In the genomic region with DNA sequence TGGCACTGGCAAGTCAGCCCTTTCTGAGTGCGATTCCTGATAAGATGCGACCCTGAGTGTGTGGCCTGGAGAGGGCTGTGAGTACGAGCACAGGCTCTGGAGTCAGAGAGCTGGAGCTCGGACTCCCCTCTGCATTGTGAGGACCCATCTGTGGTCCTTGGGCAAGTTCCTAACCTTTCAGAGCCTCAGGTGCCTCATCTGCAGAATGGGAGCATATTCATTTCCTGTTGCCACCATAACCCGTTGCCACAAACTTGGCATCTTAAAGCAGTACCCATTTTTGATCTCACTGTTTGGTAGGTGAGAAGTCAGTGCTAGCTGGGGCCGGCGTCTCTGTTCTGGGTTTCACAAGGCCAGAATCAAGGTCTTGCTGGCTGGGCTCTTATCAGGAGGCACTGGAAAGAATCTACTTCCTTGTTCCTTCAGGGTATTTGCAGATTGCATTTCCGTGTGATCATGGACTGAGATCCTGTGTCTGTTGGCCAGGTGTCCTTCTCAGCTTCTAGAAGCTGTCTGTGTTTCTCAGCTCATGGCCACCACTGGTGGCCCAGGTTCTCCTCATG, we compare ENCODE assay signal across 1 cellular context.
A peak's percentile ranks its signal among the peaks of the same experiment; 100 is the strongest.
TF ChIP-seq lines count a peak whose summit lies in the region.

No MANE protein-coding gene starts in this region.

TF ChIP-seq in K562, 482 proteins besides CTCF, POLR2A, EP300 and RAD21:
- TF ChIP-seq ZKSCAN1 (IDR thresholded peaks at IDR 0.05; ENCODE audit: low read depth, low read length) (no peak), HDAC1 (IDR thresholded peaks at IDR 0.05) (no peak), MCM7 (IDR thresholded peaks at IDR 0.05) (no peak), KDM5B (IDR thresholded peaks at IDR 0.05; ENCODE audit: insufficient replicate concordance, low read depth, low read length) (no peak), RBM25 (IDR thresholded peaks at IDR 0.05; ENCODE audit: low read depth, low read length, severe bottlenecking) (peak; percentile 50), DMBX1 (CRISPR knock-in tag; IDR thresholded peaks at IDR 0.05; ENCODE audit: borderline replicate concordance) (no peak)
- TF ChIP-seq, protein P1, sequence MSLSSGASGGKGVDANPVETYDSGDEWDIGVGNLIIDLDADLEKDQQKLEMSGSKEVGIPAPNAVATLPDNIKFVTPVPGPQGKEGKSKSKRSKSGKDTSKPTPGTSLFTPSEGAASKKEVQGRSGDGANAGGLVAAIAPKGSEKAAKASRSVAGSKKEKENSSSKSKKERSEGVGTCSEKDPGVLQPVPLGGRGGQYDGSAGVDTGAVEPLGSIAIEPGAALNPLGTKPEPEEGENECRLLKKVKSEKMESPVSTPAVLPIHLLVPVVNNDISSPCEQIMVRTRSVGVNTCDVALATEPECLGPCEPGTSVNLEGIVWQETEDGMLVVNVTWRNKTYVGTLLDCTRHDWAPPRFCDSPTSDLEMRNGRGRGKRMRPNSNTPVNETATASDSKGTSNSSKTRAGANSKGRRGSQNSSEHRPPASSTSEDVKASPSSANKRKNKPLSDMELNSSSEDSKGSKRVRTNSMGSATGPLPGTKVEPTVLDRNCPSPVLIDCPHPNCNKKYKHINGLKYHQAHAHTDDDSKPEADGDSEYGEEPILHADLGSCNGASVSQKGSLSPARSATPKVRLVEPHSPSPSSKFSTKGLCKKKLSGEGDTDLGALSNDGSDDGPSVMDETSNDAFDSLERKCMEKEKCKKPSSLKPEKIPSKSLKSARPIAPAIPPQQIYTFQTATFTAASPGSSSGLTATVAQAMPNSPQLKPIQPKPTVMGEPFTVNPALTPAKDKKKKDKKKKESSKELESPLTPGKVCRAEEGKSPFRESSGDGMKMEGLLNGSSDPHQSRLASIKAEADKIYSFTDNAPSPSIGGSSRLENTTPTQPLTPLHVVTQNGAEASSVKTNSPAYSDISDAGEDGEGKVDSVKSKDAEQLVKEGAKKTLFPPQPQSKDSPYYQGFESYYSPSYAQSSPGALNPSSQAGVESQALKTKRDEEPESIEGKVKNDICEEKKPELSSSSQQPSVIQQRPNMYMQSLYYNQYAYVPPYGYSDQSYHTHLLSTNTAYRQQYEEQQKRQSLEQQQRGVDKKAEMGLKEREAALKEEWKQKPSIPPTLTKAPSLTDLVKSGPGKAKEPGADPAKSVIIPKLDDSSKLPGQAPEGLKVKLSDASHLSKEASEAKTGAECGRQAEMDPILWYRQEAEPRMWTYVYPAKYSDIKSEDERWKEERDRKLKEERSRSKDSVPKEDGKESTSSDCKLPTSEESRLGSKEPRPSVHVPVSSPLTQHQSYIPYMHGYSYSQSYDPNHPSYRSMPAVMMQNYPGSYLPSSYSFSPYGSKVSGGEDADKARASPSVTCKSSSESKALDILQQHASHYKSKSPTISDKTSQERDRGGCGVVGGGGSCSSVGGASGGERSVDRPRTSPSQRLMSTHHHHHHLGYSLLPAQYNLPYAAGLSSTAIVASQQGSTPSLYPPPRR (CRISPR knock-in tag; IDR thresholded peaks at IDR 0.05; ENCODE audit: borderline replicate concordance) = no peak
